Comparison of ENCODE assay signal across 1 cellular context in the genomic region with DNA sequence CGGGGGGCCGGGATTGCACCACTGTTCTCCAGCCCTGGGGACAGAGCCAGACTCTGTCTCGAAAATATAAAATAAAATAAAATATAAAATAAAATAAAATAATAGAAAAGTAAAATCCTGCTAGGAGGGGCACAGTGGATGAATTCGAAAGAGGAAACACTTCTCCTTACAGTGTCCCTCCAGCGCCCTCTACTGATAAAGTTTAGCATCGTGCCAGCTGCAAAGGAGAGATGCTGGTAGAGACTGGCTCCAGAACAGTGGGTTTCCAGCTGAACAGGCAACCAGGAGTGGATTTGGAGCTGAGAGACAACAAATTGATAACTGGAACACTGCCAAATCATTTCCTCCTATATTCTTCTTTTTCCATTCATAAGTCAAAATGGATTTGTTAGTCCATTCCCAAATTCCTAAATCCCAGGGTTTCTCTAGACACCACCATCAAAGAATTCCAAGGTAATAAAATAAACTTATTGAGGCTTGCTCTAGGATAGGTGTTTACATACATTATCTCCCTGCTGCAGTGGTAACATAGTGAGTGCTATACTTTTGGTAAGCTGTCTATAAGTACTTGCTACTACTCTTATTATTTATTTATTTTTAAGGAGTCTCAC.
TF ChIP-seq lines count a peak whose summit lies in the region.

No MANE protein-coding gene starts in this region.

TF ChIP-seq in K562, 482 proteins besides CTCF, POLR2A, EP300 and RAD21 (continued from another document):
- TF ChIP-seq MAZ (CRISPR knock-in tag; conservative IDR thresholded peaks at IDR 0.05 in 1 of 2, IDR thresholded peaks at IDR 0.05 in 1 of 2) (peak in 1 of 2 experiments; percentile 34; a peak in 1 of 4 replicates), NFIC (IDR thresholded peaks at IDR 0.05) (peak; percentile 49; the same call in 1 of the 2 replicates), JUND (IDR thresholded peaks at IDR 0.05; ENCODE audit: borderline replicate concordance, low read depth, low read length) (0 out of 2 replicates have a peak, but pooled peaks have one; percentile 3), JUND (tag; IDR thresholded peaks at IDR 0.05; ENCODE audit: borderline replicate concordance, low read depth, low read length) (no peak), SMC3 (conservative IDR thresholded peaks at IDR 0.05; ENCODE audit: insufficient read depth, low read depth, low read length) (peak; percentile 58), DIDO1 (tag; IDR thresholded peaks at IDR 0.05; ENCODE audit: low read depth) (no peak)
